ENCODE assay signal across 12 cellular contexts in genomic region chr5:73903169-73903568, GRCh38.
DNase-seq lines count a peak whose midpoint lies in the region; ATAC-seq and TF ChIP-seq lines count a peak whose summit lies in the region.
"Had no signal": no experiment of that assay in that cellular context is flagged by ENCODE, and none has a peak within 500 bp of the region (broad histone marks: within the 10 kb centered on the region; RNA-seq: fewer than 3 reads in every experiment).

No MANE protein-coding gene starts in this region.

- H2AFZ ChIP-seq in mammary epithelial cell (ENCODE audit: low read depth, low read length), result no peak overlapping the region

- H3K4me3 Mint-ChIP-seq in nephron, result no peak overlapping the region
- H3K4me3 Mint-ChIP-seq: CD8-positive, alpha-beta T cell had no signal

- dilution Hi-C loops in mammary epithelial cell (cut with HindIII; ENCODE audit: low sequenced_read_pairs), result loop anchor here (10.0 to 25.0 kb wide), 4 partner anchors 109 to 984 kb away; no protein-coding TSS in a partner anchor

- H3K36me3 ChIP-seq in breast epithelium (no peaks in the 10 kb centered on the region), mammary epithelial cell (ENCODE audit: insufficient read depth, low read length) (peaks cover 15% of the 10 kb centered on the region), adipocyte (ENCODE audit: control insufficient read depth, insufficient read depth, low read length, severe bottlenecking) (no peaks in the 10 kb centered on the region), colonic mucosa (no peaks in the 10 kb centered on the region), ovary (no peaks in the 10 kb centered on the region), tibial nerve (peaks cover 0 to 41% (median 0%) of the 10 kb centered on the region in 3 donors)

- TF ChIP-seq EP300 in ovary (IDR thresholded peaks at IDR 0.05), result no peak
- TF ChIP-seq EP300 in tibial nerve (IDR thresholded peaks at IDR 0.05), result no peak

- H3K4me3 ChIP-seq in breast epithelium, result no peak overlapping the region
- H3K4me3 ChIP-seq in mammary epithelial cell (replicated peaks in 1 of 3; ENCODE audit: insufficient read depth in 1 of 3, low read depth in 2 of 3, low read length in 3 of 3), result no peak overlapping the region
- no peak overlapping the region for H3K4me3 ChIP-seq in adipocyte (ENCODE audit: low read length)
- no peak overlapping the region for H3K4me3 ChIP-seq in colonic mucosa
- H3K4me3 ChIP-seq in ovary, result no peak overlapping the region
- H3K4me3 ChIP-seq in tibial nerve, result no peak overlapping the region
- H3K4me3 ChIP-seq: SK-N-MC had no signal

- H3K79me2 ChIP-seq in mammary epithelial cell (ENCODE audit: insufficient read depth, low read length), result no peaks in the 10 kb centered on the region

- H3K27me3 ChIP-seq in breast epithelium (no peaks in the 10 kb centered on the region), mammary epithelial cell (ENCODE audit: insufficient read depth, low read length) (no peaks in the 10 kb centered on the region), adipocyte (replicated peaks; ENCODE audit: control insufficient read depth, insufficient read depth, low read length) (no peaks in the 10 kb centered on the region), colonic mucosa (no peaks in the 10 kb centered on the region), ovary (no peaks in the 10 kb centered on the region), tibial nerve (no peaks in the 10 kb centered on the region)

- no peak for DNase-seq in breast epithelium (ENCODE audit: low spot score in 2 of 2)
- DNase-seq in mammary epithelial cell, result no peak
- DNase-seq in adipocyte (ENCODE audit: low read depth), result no peak
- no peak for DNase-seq in colonic mucosa
- DNase-seq in ovary, result no peak
- no peak for DNase-seq in tibial nerve (ENCODE audit: low spot score in 2 of 2)
- DNase-seq: CD8-positive, alpha-beta T cell; NCI-H187 had no signal

- no peaks in the 10 kb centered on the region for H4K20me1 ChIP-seq in mammary epithelial cell (ENCODE audit: insufficient read depth, low read length)

- H3K9me3 ChIP-seq in breast epithelium (no peaks in the 10 kb centered on the region), mammary epithelial cell (replicated peaks; ENCODE audit: insufficient read depth, low read length) (no peaks in the 10 kb centered on the region), adipocyte (ENCODE audit: control insufficient read depth, low read length) (no peaks in the 10 kb centered on the region), colonic mucosa (no peaks in the 10 kb centered on the region), ovary (peaks cover 0 to 2% of the 10 kb centered on the region in 2 donors), tibial nerve (no peaks in the 10 kb centered on the region)

- H3K9me3 Mint-ChIP-seq in nephron, result peaks cover 6% of the 10 kb centered on the region
- H3K9me3 Mint-ChIP-seq: CD8-positive, alpha-beta T cell had no signal

- peaks cover 51% of the 10 kb centered on the region for H3K4me1 Mint-ChIP-seq in nephron

- peaks cover 35% of the 10 kb centered on the region for H3K36me3 Mint-ChIP-seq in nephron (ENCODE audit: low read depth)
- H3K36me3 Mint-ChIP-seq: CD8-positive, alpha-beta T cell had no signal

- CTCF ChIA-PET in mammary epithelial cell (lab: Charles Lee; ENCODE audit: low non-redundant PET), result no interaction called here

- no peak overlapping the region for H3K4me2 ChIP-seq in mammary epithelial cell (ENCODE audit: insufficient read depth, low read depth, low read length)

- ATAC-seq in GM19324 (IDR thresholded peaks at IDR 0.05; ENCODE audit: low FRiP score, unreplicated experiment), result no peak

- H3K27ac ChIP-seq in breast epithelium, result peak overlapping the region; percentile 48 to 59
- no peak overlapping the region for H3K27ac ChIP-seq in mammary epithelial cell (ENCODE audit: insufficient read depth, low read depth, low read length)
- no peak overlapping the region for H3K27ac ChIP-seq in colonic mucosa
- H3K27ac ChIP-seq in ovary, result no peak overlapping the region
- H3K27ac ChIP-seq in tibial nerve, result no peak overlapping the region
- H3K27ac ChIP-seq: HL-60, SK-N-MC had no signal

- no peak overlapping the region for H3K9ac ChIP-seq in mammary epithelial cell (ENCODE audit: insufficient read depth, low read length)
- H3K9ac ChIP-seq in adipocyte (ENCODE audit: low read length), result peak overlapping the region; percentile 13
- H3K9ac ChIP-seq in colonic mucosa (ENCODE audit: low read depth in 2 of 2, low read length in 2 of 2), result no peak overlapping the region

- peaks cover 0 to 8% of the 10 kb centered on the region in 2 donors for H3K4me1 ChIP-seq in breast epithelium
- H3K4me1 ChIP-seq in mammary epithelial cell (ENCODE audit: insufficient read depth, low read length), result peaks cover 33% of the 10 kb centered on the region
- H3K4me1 ChIP-seq in adipocyte (ENCODE audit: control insufficient read depth, insufficient read depth, low read length), result peaks cover 23% of the 10 kb centered on the region
- H3K4me1 ChIP-seq in colonic mucosa, result no peaks in the 10 kb centered on the region
- H3K4me1 ChIP-seq in ovary (ENCODE audit: insufficient read depth), result no peaks in the 10 kb centered on the region
- peaks cover 0 to 41% (median 8%) of the 10 kb centered on the region in 4 donors for H3K4me1 ChIP-seq in tibial nerve

- in situ Hi-C loops in mammary epithelial cell (cut with MboI; ENCODE audit: low sequenced_read_pairs in 2 of 2), result loop anchor here (5.0 to 25.0 kb wide), 3 partner anchors 739 to 1009 kb away; partner anchors contain the start of gene ENC1 (in 1 of the 2)

- 88% methylated on average over 9 of the region's 9 CpGs for WGBS in mammary epithelial cell (ENCODE audit: low coverage, missing lambda C conversion rate)
- 95 to 96% (median 95%) methylated on average over 9 of the region's 9 CpGs for WGBS in ovary, 3 donors
- whole genome bisulfite sequencing in tibial nerve, 2 donors, result 92 to 94% methylated on average over 9 of the region's 9 CpGs

- intact Hi-C loops in breast epithelium (cut with DNase I; ENCODE audit: low total_unique reads), result no loop called here
- intact Hi-C loops in mammary epithelial cell (cut with micrococcal nuclease), result loop anchor here (2.0 to 10.0 kb wide), 8 partner anchors 79 to 1012 kb away; no protein-coding TSS in a partner anchor
- intact Hi-C loops in colonic mucosa (cut with DNase I), result loop anchor here (2.0 kb wide), 1 partner anchor 746 kb away; no protein-coding TSS in a partner anchor
- intact Hi-C loops in ovary (cut with DNase I), result loop anchor here (2.0 to 10.0 kb wide), 3 partner anchors 132 to 740 kb away; partner anchors contain the start of gene ENC1 (in 3 of the 4)

- no TSS peak for BruUV-seq in mammary epithelial cell (replicated peaks; lab: Mats Ljungman, UMichigan)

- peak overlapping the region in 2 of 3 experiments; percentile 82 to 93 for H3K27ac Mint-ChIP-seq in nephron
- H3K27ac Mint-ChIP-seq: CD8-positive, alpha-beta T cell had no signal

- TF ChIP-seq POLR2A in breast epithelium (IDR thresholded peaks at IDR 0.05) (no peak), ovary (IDR thresholded peaks at IDR 0.05) (no peak), tibial nerve (IDR thresholded peaks at IDR 0.05) (no peak)

- H3K27me3 Mint-ChIP-seq in nephron (ENCODE audit: low read depth), result no peaks in the 10 kb centered on the region

- TF ChIP-seq CTCF in breast epithelium (IDR thresholded peaks at IDR 0.05) (no peak), mammary epithelial cell (conservative IDR thresholded peaks at IDR 0.05 in 1 of 2, IDR thresholded peaks at IDR 0.05 in 1 of 2; ENCODE audit: extremely low read depth in 1 of 2, insufficient read depth in 1 of 2, low read depth in 1 of 2, low read length in 2 of 2) (no peak), nephron (IDR thresholded peaks at IDR 0.05; ENCODE audit: unreplicated experiment in 3 of 3) (no peak), colonic mucosa (IDR thresholded peaks at IDR 0.05) (no peak), ovary (IDR thresholded peaks at IDR 0.05) (no peak), tibial nerve (IDR thresholded peaks at IDR 0.05) (no peak)

Comparison
In these comparisons a context has a peak if more than half of its experiments do, and no peak if none do; other contexts are left out.
1. H3K27ac ChIP-seq: peak in breast epithelium (2 of 2); none in mammary epithelial cell (single experiment), colonic mucosa (single experiment), ovary (0 of 2) and tibial nerve (0 of 4).